In the genomic region with DNA sequence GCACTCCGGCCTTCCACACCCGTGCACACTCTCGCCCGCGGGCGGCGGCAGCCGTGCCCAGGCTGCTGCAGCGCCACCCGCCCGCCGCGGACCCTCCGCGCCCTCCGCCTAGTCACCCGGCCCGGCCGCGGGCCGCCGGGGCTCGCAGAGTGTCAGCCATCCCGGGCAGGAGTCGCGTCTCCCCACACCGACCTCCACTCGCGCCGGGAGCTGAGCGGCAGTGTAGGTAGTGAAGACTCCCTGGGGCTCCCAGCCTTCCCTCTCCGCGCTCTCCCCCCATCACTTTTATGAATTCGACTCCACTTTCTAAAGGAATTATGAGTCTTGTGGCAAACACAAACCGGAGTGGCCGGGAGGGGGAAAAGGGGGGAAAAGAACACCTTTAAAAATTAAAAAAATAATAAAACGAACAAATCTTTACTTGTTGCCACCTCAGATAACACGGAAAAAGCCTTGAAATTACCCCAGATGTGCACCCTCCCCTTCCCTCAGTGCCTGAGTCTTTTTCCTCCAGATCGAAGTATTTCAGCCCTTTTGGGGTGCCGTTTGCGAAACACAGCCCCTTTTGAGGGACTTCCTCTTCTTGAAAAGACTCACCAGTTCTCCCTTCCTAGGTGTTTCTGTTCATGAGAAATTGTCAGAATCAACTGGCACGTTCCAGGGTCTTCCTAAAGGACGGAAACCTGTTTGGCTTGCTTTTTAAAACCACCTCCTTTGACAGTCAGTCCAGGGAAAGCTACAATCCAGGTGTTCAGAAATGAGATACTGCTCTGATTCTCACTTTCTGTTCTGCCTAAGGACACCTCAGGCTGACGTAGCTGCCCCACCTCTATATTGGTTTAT, we compare ENCODE assay signal across 7 cellular contexts.
DNase-seq lines count a peak whose midpoint lies in the region; ATAC-seq and TF ChIP-seq lines count a peak whose summit lies in the region.
"Not testable (repeated sequence)": the region's sequence is repeated elsewhere in the genome, so short reads cannot be mapped to it uniquely, and the experiment has no call there.

No MANE protein-coding gene starts in this region.

- H3K9me3 ChIP-seq in SU-DHL-6 (ENCODE audit: insufficient read depth, low read length); left ventricle myocardium inferior (replicated peaks): not testable (repeated sequence)

- not testable (repeated sequence) for H3F3A ChIP-seq in SU-DHL-6 (ENCODE audit: insufficient read depth)

- H3K9me2 ChIP-seq in SU-DHL-6 (replicated peaks; ENCODE audit: insufficient read depth, low read length) = not testable (repeated sequence)

- peak overlapping the region; percentile 81 for H3K4me3 Mint-ChIP-seq in activated T-helper 1 cell treated with anti-CD3 and anti-CD28 coated beads, Interleukin-12 subunit alpha, Interleukin-12 subunit beta, Interleukin-2, Interleukin-4 antibody, amounts not matched to agents 30 ng/mL and 10 ng/mL and 1 ng/mL, durations not matched to agents 14 hours and 24 hours and 36 hours
- peak overlapping the region; percentile 63 to 98 (median 84) for H3K4me3 Mint-ChIP-seq in naive B cell

- not testable (repeated sequence) for H4K20me1 ChIP-seq in SU-DHL-6 (ENCODE audit: low read depth, low read length)

- H3K27ac ChIP-seq in SU-DHL-6 (ENCODE audit: low read depth, low read length); left ventricle myocardium inferior (replicated peaks): not testable (repeated sequence)

- H3K4me1 ChIP-seq in left ventricle myocardium inferior = not testable (repeated sequence)

- not testable (repeated sequence) for H3K36me3 Mint-ChIP-seq in activated T-helper 1 cell treated with anti-CD3 and anti-CD28 coated beads, Interleukin-12 subunit alpha, Interleukin-12 subunit beta, Interleukin-2, Interleukin-4 antibody, amounts not matched to agents 30 ng/mL and 10 ng/mL and 1 ng/mL, durations not matched to agents 14 hours and 24 hours and 36 hours (ENCODE audit: low read depth); naive B cell

- not testable (repeated sequence) for H3K9me3 Mint-ChIP-seq in activated T-helper 1 cell treated with anti-CD3 and anti-CD28 coated beads, Interleukin-12 subunit alpha, Interleukin-12 subunit beta, Interleukin-2, Interleukin-4 antibody, amounts not matched to agents 30 ng/mL and 10 ng/mL and 1 ng/mL, durations not matched to agents 14 hours and 24 hours and 36 hours; naive B cell

- H3K4me3 ChIP-seq in HFF-Myc (replicated peaks; ENCODE audit: low read depth, low read length) = peak overlapping the region; percentile 46; the same call in 1 of the 2 replicates
- not testable (repeated sequence) for H3K4me3 ChIP-seq in SU-DHL-6 (ENCODE audit: insufficient read depth, low read length, poor library complexity, severe bottlenecking)
- peak overlapping the region; percentile 25 for H3K4me3 ChIP-seq in left ventricle myocardium inferior

- DNase-seq in HFF-Myc (ENCODE audit: extremely low read depth, low read depth); activated T-helper 1 cell treated with anti-CD3 and anti-CD28 coated beads, Interleukin-12 subunit alpha, Interleukin-12 subunit beta, Interleukin-2, Interleukin-4 antibody, amounts not matched to agents 30 ng/mL and 10 ng/mL and 1 ng/mL, durations not matched to agents 14 hours and 24 hours and 36 hours (ENCODE audit: low spot score); left ventricle myocardium inferior: not testable (repeated sequence)
- peak; percentile 26 for DNase-seq in central memory CD4-positive, alpha-beta T cell
- peak; percentile 59 for DNase-seq in naive B cell
- DNase-seq in stimulated activated CD4-positive, alpha-beta T cell treated with anti-CD3 and anti-CD28 coated beads, Interleukin-4, amount 100 ng/mL, for 1 hour = peak; percentile 15

- H3K79me2 ChIP-seq in SU-DHL-6 (ENCODE audit: insufficient read depth, low read length) = not testable (repeated sequence)

- ATAC-seq in naive B cell (ENCODE audit: low read depth in 2 of 2) = not testable (repeated sequence)

- not testable (repeated sequence) for H3K27me3 ChIP-seq in SU-DHL-6 (ENCODE audit: low read length); left ventricle myocardium inferior (ENCODE audit: low read depth)

- intact Hi-C loops in activated T-helper 1 cell treated with anti-CD3 and anti-CD28 coated beads, Interleukin-12 subunit alpha, Interleukin-12 subunit beta, Interleukin-2, Interleukin-4 antibody, amounts not matched to agents 30 ng/mL and 10 ng/mL and 1 ng/mL, durations not matched to agents 14 hours and 24 hours and 36 hours (cut with micrococcal nuclease); left ventricle myocardium inferior (cut with micrococcal nuclease): not testable (repeated sequence)

- not testable (repeated sequence) for H3K36me3 ChIP-seq in SU-DHL-6 (ENCODE audit: low read length); left ventricle myocardium inferior

- not testable (repeated sequence) for H3K27me3 Mint-ChIP-seq in activated T-helper 1 cell treated with anti-CD3 and anti-CD28 coated beads, Interleukin-12 subunit alpha, Interleukin-12 subunit beta, Interleukin-2, Interleukin-4 antibody, amounts not matched to agents 30 ng/mL and 10 ng/mL and 1 ng/mL, durations not matched to agents 14 hours and 24 hours and 36 hours (ENCODE audit: insufficient read depth); naive B cell

- H3K4me2 ChIP-seq in SU-DHL-6 (ENCODE audit: low read depth, low read length, poor library complexity, severe bottlenecking) = peak overlapping the region; percentile 22

- not testable (repeated sequence) for H3K4me1 Mint-ChIP-seq in activated T-helper 1 cell treated with anti-CD3 and anti-CD28 coated beads, Interleukin-12 subunit alpha, Interleukin-12 subunit beta, Interleukin-2, Interleukin-4 antibody, amounts not matched to agents 30 ng/mL and 10 ng/mL and 1 ng/mL, durations not matched to agents 14 hours and 24 hours and 36 hours (ENCODE audit: low read depth); naive B cell

- not testable (repeated sequence) for H2AFZ ChIP-seq in SU-DHL-6 (ENCODE audit: low read depth, low read length, severe bottlenecking)

- peak overlapping the region; percentile 57; the same call in 1 of the 2 replicates for H3K9ac ChIP-seq in SU-DHL-6 (ENCODE audit: low read length)

- peak overlapping the region; percentile 67 for H3K27ac Mint-ChIP-seq in activated T-helper 1 cell treated with anti-CD3 and anti-CD28 coated beads, Interleukin-12 subunit alpha, Interleukin-12 subunit beta, Interleukin-2, Interleukin-4 antibody, amounts not matched to agents 30 ng/mL and 10 ng/mL and 1 ng/mL, durations not matched to agents 14 hours and 24 hours and 36 hours
- H3K27ac Mint-ChIP-seq in naive B cell = peak overlapping the region; percentile 68 to 99 (median 81)

- TF ChIP-seq CTCF in HFF-Myc (IDR thresholded peaks at IDR 0.05; ENCODE audit: low read depth, low read length, missing control alignments); SU-DHL-6 (IDR thresholded peaks at IDR 0.05; ENCODE audit: insufficient read depth, low read length, poor library complexity, severe bottlenecking); left ventricle myocardium inferior (IDR thresholded peaks at IDR 0.05; ENCODE audit: borderline replicate concordance): not testable (repeated sequence)
